In the genomic region with DNA sequence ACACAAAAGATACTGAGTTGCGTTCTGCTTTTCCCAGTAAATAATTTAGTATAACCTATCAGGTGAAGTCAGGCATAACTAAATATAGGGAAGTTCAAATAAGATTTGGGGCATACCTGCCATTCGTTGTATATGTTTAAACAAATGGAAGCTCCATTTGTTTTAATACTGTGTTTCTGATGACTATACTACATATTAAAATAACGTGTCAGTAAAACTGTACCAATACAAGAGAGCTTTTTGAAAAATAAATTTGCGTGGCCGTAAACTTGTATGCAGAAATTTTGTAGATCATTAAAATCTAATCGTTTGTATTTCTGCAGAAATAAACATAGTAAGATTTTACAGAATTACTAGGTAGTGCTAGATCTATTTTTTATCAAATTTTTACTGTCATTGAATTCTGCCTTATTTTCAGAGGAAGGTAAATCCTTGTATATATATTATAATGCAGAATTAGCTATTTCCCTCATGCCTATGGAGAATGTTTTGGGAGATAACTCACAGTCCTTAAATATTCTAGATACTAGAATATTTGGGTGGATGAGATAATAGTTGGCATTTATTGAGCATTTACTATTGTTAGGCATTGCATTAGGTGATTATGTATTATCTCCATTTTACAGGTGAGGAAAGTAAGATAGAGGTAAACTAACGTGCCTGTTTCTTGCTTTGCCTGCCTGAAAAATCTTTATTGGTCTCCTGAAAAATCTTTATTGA, we compare ENCODE assay signal across 9 cellular contexts. TPM values are rescaled to one million over a fixed set of nuclear protein-coding genes. Genes with fewer than 3 reads are reported as not detected.
DNase-seq lines count a peak whose midpoint lies in the region; ATAC-seq and TF ChIP-seq lines count a peak whose summit lies in the region.
"Had no signal": no experiment of that assay in that cellular context is flagged by ENCODE, and none has a peak within 500 bp of the region (broad histone marks: within the 10 kb centered on the region; RNA-seq: fewer than 3 reads in every experiment).

No MANE protein-coding gene starts in this region.

- H3F3A ChIP-seq in GM23248 (ENCODE audit: insufficient read depth): peaks cover 47% of the 10 kb centered on the region

- H3K4me2 ChIP-seq in GM23248 (ENCODE audit: unreplicated experiment) (peak overlapping the region; percentile 95), fibroblast of lung (ENCODE audit: extremely low read depth, insufficient read depth, low read length) (peak overlapping the region; percentile 77)

- H3K27me3 ChIP-seq in GM23248 (replicated peaks; ENCODE audit: insufficient read depth): no peaks in the 10 kb centered on the region
- no peaks in the 10 kb centered on the region for H3K27me3 ChIP-seq in fibroblast of lung (ENCODE audit: control insufficient read depth, insufficient read depth, low read length)
- no peaks in the 10 kb centered on the region for H3K27me3 ChIP-seq in gastrocnemius medialis

- in situ Hi-C loops in GM23248 (cut with MboI): no loop called here
- in situ Hi-C loops in gastrocnemius medialis (cut with MboI; ENCODE audit: low sequenced_read_pairs in 4 of 4): no loop called here

- H3K9me2 ChIP-seq in GM23248 (ENCODE audit: insufficient read depth): no peaks in the 10 kb centered on the region

- peak overlapping the region; percentile 99 for H3K4me3 ChIP-seq in GM23248
- H3K4me3 ChIP-seq in SK-N-MC: peak overlapping the region; percentile 87
- H3K4me3 ChIP-seq in fibroblast of lung (replicated peaks in 1 of 4; ENCODE audit: control extremely low read depth in 1 of 4, insufficient read depth in 1 of 4, low read depth in 3 of 4, low read length in 4 of 4): peak overlapping the region; percentile 91 to 100 (median 97)
- H3K4me3 ChIP-seq in gastrocnemius medialis: peak overlapping the region; percentile 80 to 89 (median 83)

- H3K9me3 ChIP-seq in GM23248 (ENCODE audit: low read depth) (no peaks in the 10 kb centered on the region), SK-N-MC (ENCODE audit: low read depth, low read length) (no peaks in the 10 kb centered on the region), fibroblast of lung (ENCODE audit: control insufficient read depth, insufficient read depth, low read depth, low read length) (no peaks in the 10 kb centered on the region), gastrocnemius medialis (no peaks in the 10 kb centered on the region)

- ATAC-seq in gastrocnemius medialis (no peak), GM18868 (IDR thresholded peaks at IDR 0.05; ENCODE audit: unreplicated experiment) (no peak)

- no peaks in the 10 kb centered on the region for H4K20me1 ChIP-seq in GM23248 (ENCODE audit: insufficient read depth)
- no peaks in the 10 kb centered on the region for H4K20me1 ChIP-seq in fibroblast of lung (ENCODE audit: control insufficient read depth, extremely low read depth, insufficient read depth, low read length)

- TF ChIP-seq POLR2A in gastrocnemius medialis (IDR thresholded peaks at IDR 0.05): no peak

- H3K36me3 ChIP-seq in GM23248 (ENCODE audit: low read depth) (no peaks in the 10 kb centered on the region), SK-N-MC (ENCODE audit: insufficient read depth, low read length) (peaks cover 6% of the 10 kb centered on the region; the same call in 1 of the 2 replicates), fibroblast of lung (ENCODE audit: control insufficient read depth, insufficient read depth, low read length) (peaks cover 4% of the 10 kb centered on the region), gastrocnemius medialis (no peaks in the 10 kb centered on the region)

- H3K27ac ChIP-seq in GM23248: no peak overlapping the region
- no peak overlapping the region for H3K27ac ChIP-seq in SK-N-MC
- no peak overlapping the region for H3K27ac ChIP-seq in fibroblast of lung (ENCODE audit: insufficient read depth, low read length)
- peak overlapping the region in 1 of 4 donors; percentile 92 for H3K27ac ChIP-seq in gastrocnemius medialis

- 52 to 54% methylated on average over 7 of the region's 7 CpGs for WGBS in GM23248 (ENCODE audit: low coverage in 1 of 2, low lambda C conversion rate in 2 of 2, missing lambda C conversion rate in 2 of 2), 2 experiments

- H3K79me2 ChIP-seq in GM23248 (ENCODE audit: insufficient read depth) (peaks cover 64% of the 10 kb centered on the region), fibroblast of lung (ENCODE audit: control insufficient read depth, insufficient read depth, low read length) (peaks cover 60% of the 10 kb centered on the region)

- intact Hi-C loops in gastrocnemius medialis (cut with DNase I; ENCODE audit: low total_unique reads): loop anchor here (5.0 kb wide), 1 partner anchor 66 kb away; a partner anchor contains a TSS

- peaks cover 22% of the 10 kb centered on the region for H3K4me1 ChIP-seq in GM23248 (ENCODE audit: insufficient read depth)
- peaks cover 4% of the 10 kb centered on the region for H3K4me1 ChIP-seq in fibroblast of lung (ENCODE audit: control insufficient read depth, extremely low read depth, insufficient read depth, low read length)
- peaks cover 22 to 35% of the 10 kb centered on the region in 2 donors for H3K4me1 ChIP-seq in gastrocnemius medialis

- TF ChIP-seq CTCF in fibroblast of lung (conservative IDR thresholded peaks at IDR 0.05 in 1 of 2, IDR thresholded peaks at IDR 0.05 in 1 of 2; ENCODE audit: low read depth in 1 of 2, low read length in 2 of 2) (no peak), gastrocnemius medialis (IDR thresholded peaks at IDR 0.05 in 4 of 5, conservative IDR thresholded peaks at IDR 0.05 in 1 of 5) (no peak)

- no peak overlapping the region for H2AFZ ChIP-seq in GM23248
- no peak overlapping the region for H2AFZ ChIP-seq in fibroblast of lung (ENCODE audit: low read length)

- H3K9ac ChIP-seq in GM23248: peak overlapping the region; percentile 96
- H3K9ac ChIP-seq in SK-N-MC (ENCODE audit: insufficient read length): peak overlapping the region; percentile 93
- H3K9ac ChIP-seq in fibroblast of lung (ENCODE audit: insufficient read depth, low read length): no peak overlapping the region

- DNase-seq in GM23248 (no peak), SK-N-MC (ENCODE audit: low read depth, low spot score) (no peak), fibroblast of lung (ENCODE audit: low read depth in 2 of 2) (no peak), gastrocnemius medialis (no peak), NCI-H1436 treated with DMSO at 0.1 percent for 48 hours (lab: John Stamatoyannopoulos, UW) (no peak), AG20443 (ENCODE audit: low spot score) (no peak), CD1c-positive myeloid dendritic cell (ENCODE audit: extremely low spot score) (no peak)
- DNase-seq: SW 1271 had no signal

RNA-seq across cellular contexts. Expression of a gene that starts 1.5 kb away (rescaled TPM):
- 78.7 and 92.3 TPM in 2 replicates for total RNA-seq in GM23248 (2014; rRNA removed; shearing (Covaris generic))
- polyA plus RNA-seq in GM23248 (2016; fragmentation: Nextera tagmentation; extraction: Ambion mirVana) (114 and 117 TPM in 2 replicates), fibroblast of lung (83.1 and 110 TPM in 2 replicates)
- total RNA-seq in fibroblast of lung (91.9 and 129 TPM in 2 replicates), gastrocnemius medialis (10 to 100 TPM; 21.5 to 30.7 (median 28.2) TPM)
- 79.4 and 90.5 TPM in 2 replicates for polyA plus RNA-seq in fibroblast of lung (2012)
- polyA minus RNA-seq in fibroblast of lung (ENCODE audit: low replicate concordance): 3.0 and 11.4 TPM in 2 replicates
